In the genomic region with DNA sequence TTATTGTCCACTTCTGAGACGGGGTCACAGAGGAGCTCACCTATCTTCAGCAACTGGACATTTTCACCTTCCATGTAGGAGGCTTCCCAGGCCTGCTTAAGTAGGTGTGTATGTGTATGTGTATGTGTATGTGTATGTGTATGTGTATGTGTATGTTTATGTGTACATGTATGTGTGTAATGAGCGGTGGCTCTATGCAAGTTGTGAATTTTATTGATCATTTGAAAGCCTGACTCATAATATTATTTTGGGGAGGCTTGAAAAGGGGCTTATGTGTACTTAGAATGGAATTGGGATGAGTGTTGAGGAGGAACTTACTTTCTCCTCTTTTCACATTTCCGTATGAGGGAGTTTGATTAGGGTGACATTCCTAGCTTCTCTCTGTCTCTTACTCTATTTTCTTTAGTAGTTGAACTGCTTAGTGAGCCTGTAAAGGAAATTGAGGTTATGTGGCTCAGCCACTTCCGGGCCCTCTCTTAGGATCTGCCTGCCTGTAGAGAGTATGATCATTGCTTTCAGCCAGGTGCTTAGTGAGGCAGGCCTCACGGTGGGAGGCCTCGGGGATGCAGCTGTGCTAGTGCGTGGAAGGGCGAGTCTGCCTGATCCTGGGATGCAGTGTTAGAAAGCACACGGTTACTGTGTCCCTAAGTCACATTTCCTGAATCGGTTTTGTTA, we compare ENCODE assay signal across 9 cellular contexts.
DNase-seq lines count a peak whose midpoint lies in the region; ATAC-seq and FAIRE-seq lines count a peak whose summit lies in the region.
"Had no signal": no experiment of that assay in that cellular context is flagged by ENCODE, and none has a peak within 500 bp of the region (broad histone marks: within the 10 kb centered on the region; RNA-seq: fewer than 3 reads in every experiment).

No MANE protein-coding gene starts in this region.

- DNase-seq in NCI-H2107 treated with DMSO at 0.1 percent for 48 hours (lab: John Stamatoyannopoulos, UW; ENCODE audit: unreplicated experiment), result peak; percentile 81
- peak; percentile 74 for DNase-seq in activated T-cell treated with anti-CD3 and anti-CD28 coated beads, Interleukin-2, amount 50 U/mL, for 24 hours
- peak; percentile 69 for DNase-seq in stimulated activated CD4-positive, alpha-beta T cell treated with anti-CD3 and anti-CD28 coated beads, Interleukin-1b, Interleukin-23, amount 100 ng/mL, for 48 hours
- no peak for DNase-seq in anterior cingulate cortex (lab: John Stamatoyannopoulos, UW)
- no peak for DNase-seq in frontal cortex (ENCODE audit: low spot score in 2 of 2)
- DNase-seq in AG08396 (ENCODE audit: low spot score), result no peak

- peak overlapping the region; percentile 36 for H3K4me3 Mint-ChIP-seq in activated T-cell treated with anti-CD3 and anti-CD28 coated beads, Interleukin-2, amount 50 U/mL, for 24 hours

- peaks cover 55% of the 10 kb centered on the region for H3K4me1 Mint-ChIP-seq in activated T-cell treated with anti-CD3 and anti-CD28 coated beads, Interleukin-2, amount 50 U/mL, for 24 hours (ENCODE audit: low read depth)

- FAIRE-seq in frontal cortex (lab: Jason Lieb, UNC), result no peak

- no peaks in the 10 kb centered on the region for H3K27me3 Mint-ChIP-seq in activated T-cell treated with anti-CD3 and anti-CD28 coated beads, Interleukin-2, amount 50 U/mL, for 24 hours

- no peaks in the 10 kb centered on the region for H3K9me3 Mint-ChIP-seq in activated T-cell treated with anti-CD3 and anti-CD28 coated beads, Interleukin-2, amount 50 U/mL, for 24 hours

- H3K27ac Mint-ChIP-seq in activated T-cell treated with anti-CD3 and anti-CD28 coated beads, Interleukin-2, amount 50 U/mL, for 24 hours, result peak overlapping the region; percentile 92

- ATAC-seq in GM18870 (IDR thresholded peaks at IDR 0.05; ENCODE audit: unreplicated experiment) (peak; percentile 61), HG02759 (IDR thresholded peaks at IDR 0.05; ENCODE audit: unreplicated experiment) (peak; percentile 73)
- ATAC-seq: Panc1 had no signal

- H3K36me3 Mint-ChIP-seq in activated T-cell treated with anti-CD3 and anti-CD28 coated beads, Interleukin-2, amount 50 U/mL, for 24 hours (ENCODE audit: low read depth), result no peaks in the 10 kb centered on the region

Comparison
In these comparisons a context has a peak if more than half of its experiments do, and no peak if none do; other contexts are left out.
1. DNase-seq: peak in NCI-H2107 treated with DMSO at 0.1 percent for 48 hours (single experiment), activated T-cell treated with anti-CD3 and anti-CD28 coated beads, Interleukin-2, amount 50 U/mL, for 24 hours (single experiment) and stimulated activated CD4-positive, alpha-beta T cell treated with anti-CD3 and anti-CD28 coated beads, Interleukin-1b, Interleukin-23, amount 100 ng/mL, for 48 hours (single experiment); none in anterior cingulate cortex (0 of 58), frontal cortex (0 of 2) and AG08396 (single experiment).